1 cellular context compared by ENCODE assay signal in genomic region chr15:42759093-42759492, GRCh38.
TF ChIP-seq lines count a peak whose summit lies in the region.

No MANE protein-coding gene starts in this region.

TF ChIP-seq in GM23338, 12 proteins besides CTCF, POLR2A, EP300 and RAD21 (continued from another document):
- no peak for TF ChIP-seq ZNF462 (CRISPR knock-in tag; IDR thresholded peaks at IDR 0.05)
- TF ChIP-seq ZNF114 (CRISPR knock-in tag; IDR thresholded peaks at IDR 0.05) = no peak
- TF ChIP-seq, protein P1, sequence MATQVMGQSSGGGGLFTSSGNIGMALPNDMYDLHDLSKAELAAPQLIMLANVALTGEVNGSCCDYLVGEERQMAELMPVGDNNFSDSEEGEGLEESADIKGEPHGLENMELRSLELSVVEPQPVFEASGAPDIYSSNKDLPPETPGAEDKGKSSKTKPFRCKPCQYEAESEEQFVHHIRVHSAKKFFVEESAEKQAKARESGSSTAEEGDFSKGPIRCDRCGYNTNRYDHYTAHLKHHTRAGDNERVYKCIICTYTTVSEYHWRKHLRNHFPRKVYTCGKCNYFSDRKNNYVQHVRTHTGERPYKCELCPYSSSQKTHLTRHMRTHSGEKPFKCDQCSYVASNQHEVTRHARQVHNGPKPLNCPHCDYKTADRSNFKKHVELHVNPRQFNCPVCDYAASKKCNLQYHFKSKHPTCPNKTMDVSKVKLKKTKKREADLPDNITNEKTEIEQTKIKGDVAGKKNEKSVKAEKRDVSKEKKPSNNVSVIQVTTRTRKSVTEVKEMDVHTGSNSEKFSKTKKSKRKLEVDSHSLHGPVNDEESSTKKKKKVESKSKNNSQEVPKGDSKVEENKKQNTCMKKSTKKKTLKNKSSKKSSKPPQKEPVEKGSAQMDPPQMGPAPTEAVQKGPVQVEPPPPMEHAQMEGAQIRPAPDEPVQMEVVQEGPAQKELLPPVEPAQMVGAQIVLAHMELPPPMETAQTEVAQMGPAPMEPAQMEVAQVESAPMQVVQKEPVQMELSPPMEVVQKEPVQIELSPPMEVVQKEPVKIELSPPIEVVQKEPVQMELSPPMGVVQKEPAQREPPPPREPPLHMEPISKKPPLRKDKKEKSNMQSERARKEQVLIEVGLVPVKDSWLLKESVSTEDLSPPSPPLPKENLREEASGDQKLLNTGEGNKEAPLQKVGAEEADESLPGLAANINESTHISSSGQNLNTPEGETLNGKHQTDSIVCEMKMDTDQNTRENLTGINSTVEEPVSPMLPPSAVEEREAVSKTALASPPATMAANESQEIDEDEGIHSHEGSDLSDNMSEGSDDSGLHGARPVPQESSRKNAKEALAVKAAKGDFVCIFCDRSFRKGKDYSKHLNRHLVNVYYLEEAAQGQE (IDR thresholded peaks at IDR 0.05; ENCODE audit: unreplicated experiment) = no peak
- TF ChIP-seq STAT1 (IDR thresholded peaks at IDR 0.05; ENCODE audit: unreplicated experiment) = no peak
- no peak for TF ChIP-seq JUNB (IDR thresholded peaks at IDR 0.05; ENCODE audit: unreplicated experiment)
- TF ChIP-seq CREB1 (CRISPR knock-in tag; IDR thresholded peaks at IDR 0.05; ENCODE audit: low read depth) = no peak
